ENCODE assay signal across 8 cellular contexts in the genomic region with DNA sequence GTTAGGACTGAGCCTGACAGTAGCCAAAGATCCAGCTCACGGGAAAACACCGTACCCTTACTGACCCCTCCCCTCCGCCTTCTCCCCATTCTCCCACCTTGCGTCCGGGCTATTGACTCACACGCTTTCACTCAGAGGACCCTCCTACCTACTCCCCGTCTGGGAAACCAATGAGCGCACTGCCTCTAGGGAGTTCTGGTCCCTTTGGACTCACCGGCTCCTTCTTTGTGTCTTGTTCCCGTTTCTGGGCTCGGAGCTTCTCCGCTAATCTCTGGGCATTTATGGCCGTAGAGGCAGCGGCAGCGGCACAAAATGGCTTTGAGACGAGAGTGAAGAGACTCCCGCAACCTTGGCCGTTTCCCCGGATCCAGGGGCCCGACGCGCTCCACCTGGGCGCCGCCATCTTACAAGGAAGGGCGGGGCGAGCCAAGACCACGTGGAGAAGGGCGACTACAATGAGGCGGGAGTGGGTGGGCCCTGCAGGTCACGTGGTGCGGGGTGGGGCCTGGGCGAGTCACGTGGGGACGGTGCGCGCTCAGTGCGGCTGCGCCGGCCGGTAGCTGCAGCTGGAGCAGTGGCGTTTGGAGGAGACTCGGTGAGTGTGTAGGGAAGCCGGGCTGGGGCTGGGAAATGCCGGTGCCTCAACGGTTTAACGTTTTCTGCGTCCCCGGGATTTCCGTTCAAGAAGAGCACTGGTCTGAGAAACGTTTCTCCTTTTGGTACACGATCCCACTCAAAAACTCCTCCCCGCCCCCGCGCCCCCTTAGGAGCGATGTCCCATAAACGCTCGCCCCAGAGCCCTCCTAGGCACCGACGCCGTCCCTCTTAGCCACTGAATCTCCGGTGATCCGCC. TPM values are rescaled to one million over a fixed set of nuclear protein-coding genes. Genes with fewer than 3 reads are reported as not detected.
DNase-seq lines count a peak whose midpoint lies in the region; ATAC-seq and TF ChIP-seq lines count a peak whose summit lies in the region.

Gene FAM118B (plus strand): TSS at position 547 of the 853 bp plus-strand sequence. CDS start 23,220 bp downstream, outside the sequence.
Gene RPUSD4 (minus strand): TSS at position 415 of the 853 bp plus-strand sequence. CDS start 12 bp downstream, at position 403.

- DNase-seq in DMS 273 (lab: John Stamatoyannopoulos, UW; ENCODE audit: unreplicated experiment) (peak; percentile 97), HuH-7 (ENCODE audit: low spot score) (peak; percentile 95), endothelial cell (ENCODE audit: low spot score) (peak; percentile 98), midbrain (lab: John Stamatoyannopoulos, UW) (peak; percentile 96)
- DNase-seq in activated CD8-positive, alpha-beta memory T cell treated with anti-CD3 and anti-CD28 coated beads, Interleukin-2, amount 50 U/mL, for 4 hours: peak; percentile 99
- peak; percentile 98 for DNase-seq in stimulated activated CD8-positive, alpha-beta memory T cell treated with anti-CD3 and anti-CD28 coated beads, Interleukin-15, amount 100 ng/mL, for 48 hours (ENCODE audit: low read depth in 2 of 2)

- TF ChIP-seq CTCF in OCI-LY1 (IDR thresholded peaks at IDR 0.05; ENCODE audit: low read length): no peak
- TF ChIP-seq CTCF in endothelial cell (IDR thresholded peaks at IDR 0.05; ENCODE audit: unreplicated experiment): no peak

- peak; percentile 91 for ATAC-seq in GM21526 (IDR thresholded peaks at IDR 0.05; ENCODE audit: low FRiP score, unreplicated experiment)

- H3K4me3 ChIP-seq in OCI-LY1 (ENCODE audit: low read depth, low read length, poor library complexity, severe bottlenecking): peak within 1 kb of the TSS; percentile 73

- H3K9ac ChIP-seq in OCI-LY1 (ENCODE audit: low read length): peak within 1 kb of the TSS; percentile 69

- peaks cover 11% of the 10 kb centered on the region for H3K36me3 Mint-ChIP-seq in endothelial cell (ENCODE audit: low read depth, unreplicated experiment)

- H3K36me3 ChIP-seq in OCI-LY1 (ENCODE audit: insufficient read depth, low read length): peaks cover 21% of the 10 kb centered on the region

- H3K27ac Mint-ChIP-seq in endothelial cell (ENCODE audit: unreplicated experiment): peak within 1 kb of the TSS; percentile 91

- no peak within 1 kb of the TSS for H2AFZ ChIP-seq in OCI-LY1 (ENCODE audit: low read length)

- H3K9me2 ChIP-seq in OCI-LY1 (ENCODE audit: low read depth, low read length): no peaks in the 10 kb centered on the region

- H3K9me3 Mint-ChIP-seq in endothelial cell (ENCODE audit: unreplicated experiment): no peaks in the 10 kb centered on the region

- no peaks in the 10 kb centered on the region for H3K27me3 ChIP-seq in OCI-LY1 (ENCODE audit: insufficient read depth, low read length)

- H3K4me1 Mint-ChIP-seq in endothelial cell (ENCODE audit: unreplicated experiment): peaks cover 29% of the 10 kb centered on the region

- H3K4me1 ChIP-seq in OCI-LY1 (ENCODE audit: insufficient read depth, low read length, severe bottlenecking): peaks cover 24% of the 10 kb centered on the region

- peaks cover 18% of the 10 kb centered on the region; the same call in 1 of the 2 replicates for H3K79me2 ChIP-seq in OCI-LY1 (ENCODE audit: insufficient read depth, low read length)

- H3K9me3 ChIP-seq in OCI-LY1 (ENCODE audit: low read length): no peaks in the 10 kb centered on the region

- peak within 1 kb of the TSS; percentile 96 for H3K4me2 ChIP-seq in OCI-LY1 (ENCODE audit: low read length)

- H3K27ac ChIP-seq in OCI-LY1 (ENCODE audit: low read depth, low read length, poor library complexity, severe bottlenecking): no peak within 1 kb of the TSS

- no peaks in the 10 kb centered on the region for H3F3A ChIP-seq in OCI-LY1 (ENCODE audit: insufficient read depth, low read length)

- H3K4me3 Mint-ChIP-seq in endothelial cell (ENCODE audit: unreplicated experiment): peak within 1 kb of the TSS; percentile 98

- no peaks in the 10 kb centered on the region for H4K20me1 ChIP-seq in OCI-LY1 (ENCODE audit: insufficient read depth, low read length)

- peaks cover 15% of the 10 kb centered on the region for H3K27me3 Mint-ChIP-seq in endothelial cell (ENCODE audit: unreplicated experiment)

RNA-seq across cellular contexts. Expression of gene FAM118B, which starts in this region (rescaled TPM):
- total RNA-seq in endothelial cell (ENCODE audit: unreplicated experiment): 48.1 TPM

RNA-seq across cellular contexts. Expression of gene RPUSD4, which starts in this region (rescaled TPM):
- total RNA-seq in endothelial cell (ENCODE audit: unreplicated experiment): 40.8 TPM
